Comparison of ENCODE assay signal across 20 cellular contexts in genomic region chr10:98371421-98371820, GRCh38.
"Had no signal": no experiment of that assay in that cellular context is flagged by ENCODE, and none has a peak within 500 bp of the region (broad histone marks: within the 10 kb centered on the region; RNA-seq: fewer than 3 reads in every experiment).

No MANE protein-coding gene starts in this region.

- ATAC-seq: left lung; natural killer cell treated with Interleukin-12 subunit alpha and Interleukin-12 subunit beta and Interleukin-15 and Interleukin-18, amount 100 ng/mL, for 72 hours; pancreas; psoas muscle; right cardiac atrium; upper lobe of right lung had no signal

- DNase-seq: activated CD4-positive, alpha-beta memory T cell treated with anti-CD3 and anti-CD28 coated beads for 36 hours; activated CD4-positive, alpha-beta T cell treated with anti-CD3 and anti-CD28 coated beads for 48 hours; activated gamma-delta T cell treated with Interleukin-2 at 50 U/mL for 16 hours; aorta; caudate nucleus; dermis blood vessel endothelial cell; effector CD8-positive, alpha-beta T cell; erythroblast; foreskin fibroblast; left lung; pancreas; psoas muscle; right cardiac atrium; stimulated activated CD4-positive, alpha-beta T cell treated with anti-CD3 and anti-CD28 coated beads, Interleukin-4, amount 100 ng/mL, for 24 hours; stimulated activated naive CD4-positive, alpha-beta T cell treated with Interleukin-2 at 50 U/mL for 16 hours; T-helper 2 cell; upper lobe of right lung had no signal

- H3K36me3 Mint-ChIP-seq: activated CD4-positive, alpha-beta memory T cell treated with anti-CD3 and anti-CD28 coated beads for 36 hours; activated naive CD4-positive, alpha-beta T cell treated with anti-CD3 and anti-CD28 coated beads, Interleukin-2, amount 50 U/mL, for 24 hours; brain; natural killer cell treated with Interleukin-12 subunit alpha and Interleukin-12 subunit beta and Interleukin-15 and Interleukin-18, amount 100 ng/mL, for 72 hours had no signal

- H3K4me1 Mint-ChIP-seq: activated naive CD4-positive, alpha-beta T cell treated with anti-CD3 and anti-CD28 coated beads, Interleukin-2, amount 50 U/mL, for 24 hours had no signal

- H3K4me3 Mint-ChIP-seq: activated CD4-positive, alpha-beta memory T cell treated with anti-CD3 and anti-CD28 coated beads for 36 hours; activated naive CD4-positive, alpha-beta T cell treated with anti-CD3 and anti-CD28 coated beads, Interleukin-2, amount 50 U/mL, for 24 hours; brain; natural killer cell treated with Interleukin-12 subunit alpha and Interleukin-12 subunit beta and Interleukin-15 and Interleukin-18, amount 100 ng/mL, for 72 hours had no signal

- H3K27ac Mint-ChIP-seq: activated CD4-positive, alpha-beta memory T cell treated with anti-CD3 and anti-CD28 coated beads for 36 hours; activated naive CD4-positive, alpha-beta T cell treated with anti-CD3 and anti-CD28 coated beads, Interleukin-2, amount 50 U/mL, for 24 hours; brain; natural killer cell treated with Interleukin-12 subunit alpha and Interleukin-12 subunit beta and Interleukin-15 and Interleukin-18, amount 100 ng/mL, for 72 hours had no signal

- H3K9me3 Mint-ChIP-seq: activated CD4-positive, alpha-beta memory T cell treated with anti-CD3 and anti-CD28 coated beads for 36 hours; activated naive CD4-positive, alpha-beta T cell treated with anti-CD3 and anti-CD28 coated beads, Interleukin-2, amount 50 U/mL, for 24 hours; natural killer cell treated with Interleukin-12 subunit alpha and Interleukin-12 subunit beta and Interleukin-15 and Interleukin-18, amount 100 ng/mL, for 72 hours had no signal
